In the genomic region with DNA sequence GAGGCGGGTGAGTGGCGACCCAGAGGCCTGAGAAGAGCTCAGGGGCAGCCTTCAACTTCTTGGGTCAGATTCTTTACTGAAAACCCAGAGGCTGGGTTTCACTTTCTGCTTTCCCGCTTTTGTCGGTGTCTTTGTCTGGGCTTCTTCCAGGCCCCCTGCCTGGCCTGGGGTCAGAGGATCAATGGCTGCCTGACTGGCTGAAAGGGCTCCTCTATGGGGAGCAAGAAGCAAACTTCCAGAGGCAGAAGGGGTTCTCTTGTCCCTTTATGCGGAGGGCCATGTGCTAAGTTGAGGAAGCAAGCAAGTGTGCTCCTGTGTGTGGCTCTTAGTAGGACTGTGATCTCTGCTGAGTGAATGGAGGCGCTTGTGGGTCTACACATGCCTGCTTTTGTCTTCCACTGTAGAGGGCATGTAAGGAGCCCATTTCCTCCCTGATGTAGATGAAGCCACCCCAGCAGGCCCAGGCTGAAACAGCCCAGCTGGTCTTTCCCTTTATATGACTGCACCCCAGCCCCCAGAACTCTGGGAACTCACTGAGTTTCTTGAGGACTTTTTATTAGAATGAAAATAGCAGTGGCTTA, we compare ENCODE assay signal across 9 cellular contexts. TPM values are rescaled to one million over a fixed set of nuclear protein-coding genes. Genes with fewer than 3 reads are reported as not detected.
DNase-seq lines count a peak whose midpoint lies in the region; ATAC-seq and TF ChIP-seq lines count a peak whose summit lies in the region.
"Had no signal": no experiment of that assay in that cellular context is flagged by ENCODE, and none has a peak within 500 bp of the region (broad histone marks: within the 10 kb centered on the region; RNA-seq: fewer than 3 reads in every experiment).

No MANE protein-coding gene starts in this region.

- H3K27me3 ChIP-seq in HCT116 (ENCODE audit: insufficient read depth, low read length) (no peaks in the 10 kb centered on the region), iPS DF 6.9 (ENCODE audit: control insufficient read depth, insufficient read depth, low read length) (peaks cover 30% of the 10 kb centered on the region), prostate gland (replicated peaks; ENCODE audit: insufficient read depth) (no peaks in the 10 kb centered on the region)

- no peaks in the 10 kb centered on the region for H3K9me2 ChIP-seq in HCT116 (ENCODE audit: insufficient read depth)

- H3K27ac ChIP-seq in HCT116 (ENCODE audit: low read depth, low read length) (no peak overlapping the region), iPS DF 6.9 (ENCODE audit: low read length) (peak overlapping the region; percentile 4), prostate gland (peak overlapping the region; percentile 85 to 88)
- H3K27ac ChIP-seq: KMS-11 had no signal

- H3K4me1 Mint-ChIP-seq in activated B cell treated with CpG ODN at 0.5 μM for 24 hours, result peaks cover 21% of the 10 kb centered on the region

- CTCF ChIA-PET in HCT116 (lab: Charles Lee), result no interaction called here
- CTCF ChIA-PET in activated B cell treated with CpG ODN at 0.5 μM for 24 hours (lab: Charles Lee), result interaction anchor here (1.0 to 1.3 kb wide), 2 partner anchors 22 kb away, joined by 3 read pairs; no protein-coding TSS in a partner anchor

- H3K4me3 Mint-ChIP-seq in activated B cell treated with CpG ODN at 0.5 μM for 24 hours, result peak overlapping the region; percentile 51

- no peak for TF ChIP-seq RAD21 in HCT116 (IDR thresholded peaks at IDR 0.05; ENCODE audit: low read depth)

- TF ChIP-seq CTCF in HCT116 (IDR thresholded peaks at IDR 0.05 in 2 of 3, conservative IDR thresholded peaks at IDR 0.05 in 1 of 3; ENCODE audit: borderline replicate concordance in 1 of 3, insufficient read depth in 1 of 3, low read depth in 2 of 3, low read length in 2 of 3) (no peak), activated B cell treated with CpG ODN at 0.5 μM for 24 hours (IDR thresholded peaks at IDR 0.05) (no peak), prostate gland (IDR thresholded peaks at IDR 0.05) (no peak)

- no peaks in the 10 kb centered on the region for H3K9me3 Mint-ChIP-seq in activated B cell treated with CpG ODN at 0.5 μM for 24 hours

- WGBS in iPS DF 6.9 (ENCODE audit: insufficient coverage, insufficient read length), result no CpG with 5 or more reads among the region's 6 CpGs
- 88% methylated on average over 6 of the region's 6 CpGs for WGBS in prostate gland

- H3K4me2 ChIP-seq in HCT116 (ENCODE audit: low read length), result no peak overlapping the region
- H3K4me2 ChIP-seq: KMS-11 had no signal

- H3K4me1 ChIP-seq in HCT116 (ENCODE audit: control insufficient read depth in 1 of 2, insufficient read depth in 2 of 2, low read length in 2 of 2), result no peaks in the 10 kb centered on the region
- H3K4me1 ChIP-seq in iPS DF 6.9 (ENCODE audit: control insufficient read depth, insufficient read depth, low read length), result peaks cover 6% of the 10 kb centered on the region
- peaks cover 6% of the 10 kb centered on the region for H3K4me1 ChIP-seq in prostate gland (replicated peaks)

- H2AFZ ChIP-seq in HCT116 (ENCODE audit: low read depth, low read length, poor library complexity, severe bottlenecking), result peak overlapping the region; percentile 35

- H3K9me3 ChIP-seq in HCT116 (ENCODE audit: control insufficient read depth in 1 of 2, insufficient read depth in 1 of 2, low read depth in 1 of 2, low read length in 2 of 2), result no peaks in the 10 kb centered on the region
- no peaks in the 10 kb centered on the region for H3K9me3 ChIP-seq in iPS DF 6.9 (ENCODE audit: control insufficient read depth, insufficient read depth, low read length)
- no peaks in the 10 kb centered on the region for H3K9me3 ChIP-seq in prostate gland

- no peak overlapping the region for H3K4me3 ChIP-seq in HCT116 (replicated peaks in 1 of 2; ENCODE audit: low read depth in 1 of 2, low read length in 2 of 2)
- H3K4me3 ChIP-seq in iPS DF 6.9 (ENCODE audit: low read length), result no peak overlapping the region
- H3K4me3 ChIP-seq in prostate gland, result no peak overlapping the region

- intact Hi-C loops in HCT116 (cut with micrococcal nuclease), result loop anchor here (5.0 kb wide), 1 partner anchor 184 kb away; no protein-coding TSS in a partner anchor
- intact Hi-C loops in activated B cell treated with CpG ODN at 0.5 μM for 24 hours (cut with micrococcal nuclease), result loop anchor here (5.0 to 10.0 kb wide), 2 partner anchors 241 to 709 kb away; no protein-coding TSS in a partner anchor
- intact Hi-C loops in prostate gland (cut with DNase I), result loop anchor here (2.0 to 10.0 kb wide), 3 partner anchors 121 to 241 kb away; no protein-coding TSS in a partner anchor

- RAD21 ChIA-PET in HCT116 (lab: Charles Lee; ENCODE audit: low non-redundant PET in 1 of 2, low total read pairs in 2 of 2, uncharacterized antibody in 2 of 2, unreplicated experiment in 2 of 2), result no interaction called here

- no peaks in the 10 kb centered on the region for H4K20me1 ChIP-seq in HCT116 (ENCODE audit: insufficient read depth)

- no peaks in the 10 kb centered on the region for H3K79me2 ChIP-seq in HCT116 (ENCODE audit: insufficient read depth, low read length)

- no peak overlapping the region for H3K9ac ChIP-seq in HCT116 (ENCODE audit: low read length)
- H3K9ac ChIP-seq: KMS-11 had no signal

- peaks cover 1% of the 10 kb centered on the region for H3K36me3 Mint-ChIP-seq in activated B cell treated with CpG ODN at 0.5 μM for 24 hours (ENCODE audit: low read depth)

- peaks cover 59% of the 10 kb centered on the region for H3K27me3 Mint-ChIP-seq in activated B cell treated with CpG ODN at 0.5 μM for 24 hours

- BruUV-seq in HCT116 (replicated peaks; lab: Mats Ljungman, UMichigan), result no TSS peak

- no peak for DNase-seq in HCT116 (ENCODE audit: low read depth, low spot score)
- DNase-seq in activated B cell treated with CpG ODN at 0.5 μM for 24 hours, result no peak
- no peak for DNase-seq in iPS DF 6.9 (ENCODE audit: low read depth, low spot score)
- no peak for DNase-seq in prostate gland (ENCODE audit: low spot score)
- no peak for DNase-seq in HK-2 (ENCODE audit: unreplicated experiment)
- no peak for DNase-seq in AG08395 (ENCODE audit: low spot score)
- DNase-seq: DMS79 had no signal

- POLR2A ChIA-PET in HCT116 (lab: Charles Lee), result no interaction called here
- POLR2A ChIA-PET in activated B cell treated with CpG ODN at 0.5 μM for 24 hours (lab: Charles Lee), result no interaction called here

- ATAC-seq in HCT116 (no peak), activated B cell treated with CpG ODN at 0.5 μM for 24 hours (ENCODE audit: low read depth) (no peak), GM18909 (IDR thresholded peaks at IDR 0.05; ENCODE audit: poor library complexity, unreplicated experiment) (no peak)

- TF ChIP-seq POLR2A in HCT116 (IDR thresholded peaks at IDR 0.05; ENCODE audit: borderline replicate concordance, extremely low read depth, insufficient read depth, insufficient read length) (no peak), prostate gland (IDR thresholded peaks at IDR 0.05) (no peak)

- H3K36me3 ChIP-seq in HCT116 (ENCODE audit: control insufficient read depth in 1 of 2, insufficient read depth in 2 of 2, low read length in 2 of 2) (no peaks in the 10 kb centered on the region), iPS DF 6.9 (ENCODE audit: control insufficient read depth, insufficient read depth, low read length) (no peaks in the 10 kb centered on the region), prostate gland (no peaks in the 10 kb centered on the region)

- no peak overlapping the region for H3K27ac Mint-ChIP-seq in activated B cell treated with CpG ODN at 0.5 μM for 24 hours

TF ChIP-seq in HCT116, 20 proteins besides CTCF, POLR2A, EP300 and RAD21 (continues in another document):
- TF ChIP-seq POLR2AphosphoS5 (IDR thresholded peaks at IDR 0.05; ENCODE audit: low read depth, low read length) (no peak), FOSL1 (IDR thresholded peaks at IDR 0.05; ENCODE audit: low read depth) (no peak), SIN3A (IDR thresholded peaks at IDR 0.05; ENCODE audit: low read depth) (no peak), ELF1 (IDR thresholded peaks at IDR 0.05; ENCODE audit: borderline replicate concordance, low read depth) (no peak), ZFX (IDR thresholded peaks at IDR 0.05) (no peak), TCF7L2 (IDR thresholded peaks at IDR 0.05; ENCODE audit: borderline replicate concordance, extremely low read depth, insufficient read depth, insufficient read length) (no peak), ZNF274 (IDR thresholded peaks at IDR 0.05; ENCODE audit: low read depth, low read length) (no peak)
- TF ChIP-seq, protein P1, sequence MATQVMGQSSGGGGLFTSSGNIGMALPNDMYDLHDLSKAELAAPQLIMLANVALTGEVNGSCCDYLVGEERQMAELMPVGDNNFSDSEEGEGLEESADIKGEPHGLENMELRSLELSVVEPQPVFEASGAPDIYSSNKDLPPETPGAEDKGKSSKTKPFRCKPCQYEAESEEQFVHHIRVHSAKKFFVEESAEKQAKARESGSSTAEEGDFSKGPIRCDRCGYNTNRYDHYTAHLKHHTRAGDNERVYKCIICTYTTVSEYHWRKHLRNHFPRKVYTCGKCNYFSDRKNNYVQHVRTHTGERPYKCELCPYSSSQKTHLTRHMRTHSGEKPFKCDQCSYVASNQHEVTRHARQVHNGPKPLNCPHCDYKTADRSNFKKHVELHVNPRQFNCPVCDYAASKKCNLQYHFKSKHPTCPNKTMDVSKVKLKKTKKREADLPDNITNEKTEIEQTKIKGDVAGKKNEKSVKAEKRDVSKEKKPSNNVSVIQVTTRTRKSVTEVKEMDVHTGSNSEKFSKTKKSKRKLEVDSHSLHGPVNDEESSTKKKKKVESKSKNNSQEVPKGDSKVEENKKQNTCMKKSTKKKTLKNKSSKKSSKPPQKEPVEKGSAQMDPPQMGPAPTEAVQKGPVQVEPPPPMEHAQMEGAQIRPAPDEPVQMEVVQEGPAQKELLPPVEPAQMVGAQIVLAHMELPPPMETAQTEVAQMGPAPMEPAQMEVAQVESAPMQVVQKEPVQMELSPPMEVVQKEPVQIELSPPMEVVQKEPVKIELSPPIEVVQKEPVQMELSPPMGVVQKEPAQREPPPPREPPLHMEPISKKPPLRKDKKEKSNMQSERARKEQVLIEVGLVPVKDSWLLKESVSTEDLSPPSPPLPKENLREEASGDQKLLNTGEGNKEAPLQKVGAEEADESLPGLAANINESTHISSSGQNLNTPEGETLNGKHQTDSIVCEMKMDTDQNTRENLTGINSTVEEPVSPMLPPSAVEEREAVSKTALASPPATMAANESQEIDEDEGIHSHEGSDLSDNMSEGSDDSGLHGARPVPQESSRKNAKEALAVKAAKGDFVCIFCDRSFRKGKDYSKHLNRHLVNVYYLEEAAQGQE (IDR thresholded peaks at IDR 0.05; ENCODE audit: low read depth), result no peak

RNA-seq across cellular contexts. Expression of a gene that starts 1.0 kb away (rescaled TPM):
- total RNA-seq in HCT116 (2021; ENCODE audit: unreplicated experiment), result 0.20 TPM
- 0.02 and 0.05 TPM in 2 replicates for polyA plus RNA-seq in HCT116 (2012)
- not detected in 2 replicates for total RNA-seq in activated B cell treated with CpG ODN at 0.5 μM for 24 hours
- total RNA-seq in prostate gland, result 10 to 100 TPM; 12.3 to 14.7 TPM

RNA-seq across cellular contexts. Expression of a gene that starts 52.1 kb away (rescaled TPM):
- total RNA-seq in HCT116 (2021; ENCODE audit: unreplicated experiment) (17.9 TPM), activated B cell treated with CpG ODN at 0.5 μM for 24 hours (18.8 and 20.1 TPM in 2 replicates), prostate gland (10 to 100 TPM; 17.7 to 33.5 TPM)
- polyA plus RNA-seq in HCT116 (2012), result 13.3 and 16.6 TPM in 2 replicates

Comparison
In these comparisons a context has a peak if more than half of its experiments do, and no peak if none do; other contexts are left out.
1. RNA of a gene that starts 1.0 kb away (total RNA-seq): 12.3 to 14.7 TPM in prostate gland; 0.20 TPM in HCT116 (single experiment) and not detected in activated B cell treated with CpG ODN at 0.5 μM for 24 hours; every median in the first group is over 10 times any median in the second.